10 cellular contexts compared by ENCODE assay signal in the genomic region with DNA sequence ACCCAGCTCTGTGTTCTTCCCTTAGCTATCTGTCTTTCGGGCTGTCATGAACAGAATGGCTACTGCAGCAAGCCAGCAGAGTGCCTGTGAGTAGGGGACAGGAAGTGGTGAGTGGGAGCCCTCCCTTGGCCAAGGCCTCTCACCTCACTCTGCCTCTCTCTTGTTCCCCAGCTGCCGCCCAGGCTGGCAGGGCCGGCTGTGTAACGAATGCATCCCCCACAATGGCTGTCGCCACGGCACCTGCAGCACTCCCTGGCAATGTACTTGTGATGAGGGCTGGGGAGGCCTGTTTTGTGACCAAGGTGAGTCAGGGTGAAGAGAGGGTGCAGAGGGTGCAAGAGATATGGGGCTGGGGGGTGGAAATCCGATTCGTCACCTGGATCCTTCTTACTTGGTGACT. TPM values are rescaled to one million over a fixed set of nuclear protein-coding genes. Genes with fewer than 3 reads are reported as not detected.
DNase-seq lines count a peak whose midpoint lies in the region; ATAC-seq, FAIRE-seq and TF ChIP-seq lines count a peak whose summit lies in the region.
"Had no signal": no experiment of that assay in that cellular context is flagged by ENCODE, and none has a peak within 500 bp of the region (broad histone marks: within the 10 kb centered on the region; RNA-seq: fewer than 3 reads in every experiment).

No MANE protein-coding gene starts in this region.

- no peak for TF ChIP-seq POLR2A in spleen (IDR thresholded peaks at IDR 0.05)

- peak overlapping the region in 4 of 8 donors; percentile 38 to 74 (median 58) for H3K27ac ChIP-seq in spleen

- peaks cover 0 to 28% (median 3%) of the 10 kb centered on the region in 6 donors for H3K36me3 ChIP-seq in spleen

- intact Hi-C loops in spleen (cut with DNase I; ENCODE audit: low total_unique reads): no loop called here

- H3K27ac Mint-ChIP-seq in endothelial cell (ENCODE audit: unreplicated experiment): peak overlapping the region; percentile 57
- H3K27ac Mint-ChIP-seq in stimulated activated effector memory CD8-positive, alpha-beta T cell treated with anti-CD3 and anti-CD28 coated beads, Interleukin-12 subunit alpha, Interleukin-12 subunit beta, amount 100 ng/mL, for 72 hours: no peak overlapping the region
- H3K27ac Mint-ChIP-seq: T-helper 1 cell treated with Interleukin-12 subunit alpha and Interleukin-12 subunit beta and Interleukin-4 antibody, amounts not matched to agents 30 μg/mL and 1 μg/mL, for 36 hours had no signal

- peaks cover 63% of the 10 kb centered on the region for H3K4me1 Mint-ChIP-seq in endothelial cell (ENCODE audit: unreplicated experiment)
- peaks cover 41% of the 10 kb centered on the region for H3K4me1 Mint-ChIP-seq in stimulated activated effector memory CD8-positive, alpha-beta T cell treated with anti-CD3 and anti-CD28 coated beads, Interleukin-12 subunit alpha, Interleukin-12 subunit beta, amount 100 ng/mL, for 72 hours

- no peak for ATAC-seq in stimulated activated effector memory CD8-positive, alpha-beta T cell treated with anti-CD3 and anti-CD28 coated beads, Interleukin-12 subunit alpha, Interleukin-12 subunit beta, amount 100 ng/mL, for 72 hours

- H3K4me1 ChIP-seq in spleen: peaks cover 41 to 97% (median 76%) of the 10 kb centered on the region in 6 donors

- H3K4me3 ChIP-seq in spleen: peak overlapping the region in 5 of 8 donors; percentile 49 to 87 (median 64)

- peak overlapping the region; percentile 97 for H3K4me3 Mint-ChIP-seq in endothelial cell (ENCODE audit: unreplicated experiment)
- H3K4me3 Mint-ChIP-seq in stimulated activated effector memory CD8-positive, alpha-beta T cell treated with anti-CD3 and anti-CD28 coated beads, Interleukin-12 subunit alpha, Interleukin-12 subunit beta, amount 100 ng/mL, for 72 hours: no peak overlapping the region
- H3K4me3 Mint-ChIP-seq: T-helper 1 cell treated with Interleukin-12 subunit alpha and Interleukin-12 subunit beta and Interleukin-4 antibody, amounts not matched to agents 30 μg/mL and 1 μg/mL, for 36 hours had no signal

- FAIRE-seq in frontal cortex (lab: Jason Lieb, UNC): no peak

- peaks cover 39% of the 10 kb centered on the region for H3K27me3 Mint-ChIP-seq in endothelial cell (ENCODE audit: unreplicated experiment)

- 46 to 79% (median 48%) methylated on average over 3 to 8 of the region's 8 CpGs for WGBS in spleen, 5 donors

- no peak for TF ChIP-seq CTCF in endothelial cell (IDR thresholded peaks at IDR 0.05; ENCODE audit: unreplicated experiment)
- no peak for TF ChIP-seq CTCF in spleen (IDR thresholded peaks at IDR 0.05 in 8 of 11, conservative IDR thresholded peaks at IDR 0.05 in 3 of 11)

- no peaks in the 10 kb centered on the region for H3K9me3 ChIP-seq in spleen

- H3K36me3 Mint-ChIP-seq in endothelial cell (ENCODE audit: low read depth, unreplicated experiment): peaks cover 74% of the 10 kb centered on the region
- peaks cover 4% of the 10 kb centered on the region for H3K36me3 Mint-ChIP-seq in stimulated activated effector memory CD8-positive, alpha-beta T cell treated with anti-CD3 and anti-CD28 coated beads, Interleukin-12 subunit alpha, Interleukin-12 subunit beta, amount 100 ng/mL, for 72 hours

- H3K9me3 Mint-ChIP-seq in endothelial cell (ENCODE audit: unreplicated experiment): no peaks in the 10 kb centered on the region
- no peaks in the 10 kb centered on the region for H3K9me3 Mint-ChIP-seq in stimulated activated effector memory CD8-positive, alpha-beta T cell treated with anti-CD3 and anti-CD28 coated beads, Interleukin-12 subunit alpha, Interleukin-12 subunit beta, amount 100 ng/mL, for 72 hours
- H3K9me3 Mint-ChIP-seq: T-helper 1 cell treated with Interleukin-12 subunit alpha and Interleukin-12 subunit beta and Interleukin-4 antibody, amounts not matched to agents 30 μg/mL and 1 μg/mL, for 36 hours had no signal

- peak; percentile 38 for DNase-seq in NK-92 treated with Interleukin-12 subunit alpha and Interleukin-12 subunit beta, amount 100 ng/mL, for 24 hours (lab: John Stamatoyannopoulos, UW)
- DNase-seq in NK-92 (lab: John Stamatoyannopoulos, UW; ENCODE audit: unreplicated experiment) (no peak), MV-4-11 (lab: John Stamatoyannopoulos, UW) (peak; percentile 40), endothelial cell (ENCODE audit: low spot score) (no peak), spleen (peak; percentile 69), frontal cortex (ENCODE audit: low spot score in 2 of 2) (no peak), RKO (ENCODE audit: low spot score) (no peak)
- no peak for DNase-seq in stimulated activated effector memory CD8-positive, alpha-beta T cell treated with anti-CD3 and anti-CD28 coated beads, Interleukin-12 subunit alpha, Interleukin-12 subunit beta, amount 100 ng/mL, for 72 hours (ENCODE audit: low spot score in 2 of 2)

- H3K27me3 ChIP-seq in spleen (replicated peaks in 1 of 7): peaks cover 0 to 55% (median 41%) of the 10 kb centered on the region in 7 donors

RNA-seq across cellular contexts. Expression of gene DLL4, which starts 3.0 kb away (rescaled TPM):
- 257 TPM for total RNA-seq in endothelial cell (ENCODE audit: unreplicated experiment)
- 10 to 100 TPM in 5 of 7 donors, 1 to 10 TPM in 2; 7.6 to 26.3 (median 11.0) TPM for total RNA-seq in spleen
- polyA plus RNA-seq in spleen: 1 to 10 TPM; 1.2 to 5.0 (median 2.3) TPM
- 4.1 TPM for total RNA-seq in frontal cortex

RNA-seq across cellular contexts. Expression of gene CHAC1, which starts 21.1 kb away (rescaled TPM):
- total RNA-seq in endothelial cell (ENCODE audit: unreplicated experiment) (16.4 TPM), spleen (1 to 10 TPM in 6 of 7 donors, under 1 TPM in 1; 0.92 to 5.5 (median 1.7) TPM), frontal cortex (2.9 TPM)
- 1 to 10 TPM in 2 of 3 donors, under 1 TPM in 1; 0.39 to 1.5 (median 1.1) TPM for polyA plus RNA-seq in spleen

RNA-seq across cellular contexts. Expression of gene VPS18, which starts 37.9 kb away (rescaled TPM):
- total RNA-seq in endothelial cell (ENCODE audit: unreplicated experiment) (39.2 TPM), spleen (10 to 100 TPM; 18.6 to 29.1 (median 25.3) TPM), frontal cortex (29.8 TPM)
- polyA plus RNA-seq in spleen: 10 to 100 TPM in 1 of 3 donors, 1 to 10 TPM in 2; 7.2 to 15.8 (median 7.4) TPM

RNA-seq across cellular contexts. Expression of gene RHOV, which starts 58.1 kb away (rescaled TPM):
- 1.4 TPM for total RNA-seq in endothelial cell (ENCODE audit: unreplicated experiment)
- not detected for total RNA-seq in spleen
- polyA plus RNA-seq in spleen: under 1 TPM in 2 of 3 donors, not detected in 1; 0.06 to 0.19 TPM
- 9.4 TPM for total RNA-seq in frontal cortex
- total RNA-seq: omental fat pad had no signal

Comparison
In these comparisons a context has a peak if more than half of its experiments do, and no peak if none do; other contexts are left out.
1. DNase-seq: peak in NK-92 treated with Interleukin-12 subunit alpha and Interleukin-12 subunit beta, amount 100 ng/mL, for 24 hours (single experiment), MV-4-11 (single experiment) and spleen (single experiment); none in NK-92 (single experiment), endothelial cell (single experiment), stimulated activated effector memory CD8-positive, alpha-beta T cell treated with anti-CD3 and anti-CD28 coated beads, Interleukin-12 subunit alpha, Interleukin-12 subunit beta, amount 100 ng/mL, for 72 hours (0 of 2), frontal cortex (0 of 2) and RKO (single experiment).